18 cellular contexts compared by ENCODE assay signal in genomic region chr5:78102498-78102897, GRCh38.
A peak's percentile ranks its signal among the peaks of the same experiment; 100 is the strongest.
DNase-seq lines count a peak whose midpoint lies in the region; ATAC-seq and TF ChIP-seq lines count a peak whose summit lies in the region.
"Had no signal": no experiment of that assay in that cellular context is flagged by ENCODE, and none has a peak within 500 bp of the region (broad histone marks: within the 10 kb centered on the region; RNA-seq: fewer than 3 reads in every experiment).

No MANE protein-coding gene starts in this region.

- 0 out of 2 replicates have a peak, but pooled peaks cover 3% of the 10 kb centered on the region for H3K9me3 ChIP-seq in SJCRH30 (replicated peaks)
- H3K9me3 ChIP-seq in right cardiac atrium (ENCODE audit: control insufficient read depth, low read length) = no peaks in the 10 kb centered on the region
- H3K9me3 ChIP-seq: Peyer's patch had no signal

- TF ChIP-seq CTCF in fibroblast of pulmonary artery (IDR thresholded peaks at IDR 0.05; ENCODE audit: low read length, missing control alignments) (no peak), osteocyte (IDR thresholded peaks at IDR 0.05) (no peak)

- no peaks in the 10 kb centered on the region for H3K27me3 ChIP-seq in SJCRH30
- no peaks in the 10 kb centered on the region for H3K27me3 ChIP-seq in right cardiac atrium (ENCODE audit: control insufficient read depth, insufficient read depth)
- H3K27me3 ChIP-seq: Peyer's patch had no signal

- H3K27ac Mint-ChIP-seq in osteocyte (ENCODE audit: unreplicated experiment) = peak overlapping the region; percentile 3
- H3K27ac Mint-ChIP-seq: CD14-positive monocyte had no signal

- H3K4me3 Mint-ChIP-seq in osteocyte (ENCODE audit: unreplicated experiment) = no peak overlapping the region
- H3K4me3 Mint-ChIP-seq: CD14-positive monocyte had no signal

- H3K27ac ChIP-seq in SJCRH30 = peak overlapping the region; percentile 40
- no peak overlapping the region for H3K27ac ChIP-seq in right cardiac atrium (ENCODE audit: low read length)
- H3K27ac ChIP-seq: KMS-11, Peyer's patch had no signal

- peaks cover 20% of the 10 kb centered on the region for H3K36me3 Mint-ChIP-seq in osteocyte (ENCODE audit: unreplicated experiment)

- DNase-seq in EL = peak; percentile 8
- DNase-seq in SJCRH30 = no peak
- peak; percentile 12 for DNase-seq in fibroblast of pulmonary artery (ENCODE audit: low read depth)
- DNase-seq in osteocyte (ENCODE audit: extremely low spot score, unreplicated experiment) = no peak
- DNase-seq in NCI-H1694 treated with DMSO at 0.1 percent for 48 hours (lab: John Stamatoyannopoulos, UW) = no peak
- no peak for DNase-seq in right cardiac atrium
- no peak for DNase-seq in UCSD-AML1 (lab: John Stamatoyannopoulos, UW; ENCODE audit: unreplicated experiment)
- DNase-seq: NCI-H1105, NCI-H2029 treated with DMSO at 0.1 percent for 48 hours, NCI-H2171, NCI-H345, NCI-H524 treated with DMSO at 0.1 percent for 48 hours, Peyer's patch had no signal

- H3K36me3 ChIP-seq in SJCRH30 = peaks cover 31% of the 10 kb centered on the region

- H3K4me1 ChIP-seq in SJCRH30 (peaks cover 15% of the 10 kb centered on the region), right cardiac atrium (ENCODE audit: control insufficient read depth, insufficient read depth, low read length) (no peaks in the 10 kb centered on the region)
- H3K4me1 ChIP-seq: Peyer's patch had no signal

- no peaks in the 10 kb centered on the region for H3K27me3 Mint-ChIP-seq in osteocyte (ENCODE audit: unreplicated experiment)

- ATAC-seq in right cardiac atrium = no peak
- ATAC-seq: GM12878, HCT116, Right ventricle myocardium inferior had no signal

- H3K4me3 ChIP-seq in SJCRH30 = no peak overlapping the region
- H3K4me3 ChIP-seq in fibroblast of pulmonary artery (replicated peaks; ENCODE audit: low read depth, low read length) = no peak overlapping the region
- H3K4me3 ChIP-seq in right cardiac atrium (ENCODE audit: low read length) = no peak overlapping the region
- H3K4me3 ChIP-seq: GM12878, Peyer's patch had no signal

- intact Hi-C loops in right cardiac atrium (cut with DNase I) = no loop called here

- no peaks in the 10 kb centered on the region for H3K9me3 Mint-ChIP-seq in osteocyte (ENCODE audit: unreplicated experiment)

- peaks cover 4% of the 10 kb centered on the region for H3K4me1 Mint-ChIP-seq in osteocyte (ENCODE audit: unreplicated experiment)
- H3K4me1 Mint-ChIP-seq: CD14-positive monocyte had no signal

Comparison
In these comparisons a context has a peak if more than half of its experiments do, and no peak if none do; other contexts are left out.
1. DNase-seq: peak in EL (single experiment) and fibroblast of pulmonary artery (single experiment); none in SJCRH30 (0 of 2), osteocyte (single experiment), NCI-H1694 treated with DMSO at 0.1 percent for 48 hours (single experiment), right cardiac atrium (0 of 3) and UCSD-AML1 (single experiment).